9 cellular contexts compared by ENCODE assay signal in genomic region chr14:68088463-68088862, GRCh38.
A peak's percentile ranks its signal among the peaks of the same experiment; 100 is the strongest.
DNase-seq lines count a peak whose midpoint lies in the region; FAIRE-seq and TF ChIP-seq lines count a peak whose summit lies in the region.
"Had no signal": no experiment of that assay in that cellular context is flagged by ENCODE, and none has a peak within 500 bp of the region (broad histone marks: within the 10 kb centered on the region; RNA-seq: fewer than 3 reads in every experiment).

No MANE protein-coding gene starts in this region.

- intact Hi-C loops in ascending aorta (cut with DNase I), result no loop called here
- intact Hi-C loops in left ventricle myocardium inferior (cut with micrococcal nuclease), result no loop called here

- peak; percentile 41 for FAIRE-seq in H54 (lab: Jason Lieb, UNC)

- H3K4me1 ChIP-seq in ascending aorta (peaks cover 0 to 3% of the 10 kb centered on the region in 2 donors), left ventricle myocardium inferior (peaks cover 9% of the 10 kb centered on the region)

- TF ChIP-seq CTCF in ascending aorta (IDR thresholded peaks at IDR 0.05), result no peak
- no peak for TF ChIP-seq CTCF in left ventricle myocardium inferior (IDR thresholded peaks at IDR 0.05; ENCODE audit: borderline replicate concordance)

- no peak for TF ChIP-seq POLR2A in H54 (IDR thresholded peaks at IDR 0.05; ENCODE audit: low read depth, low read length)

- H3K27ac ChIP-seq in epithelial cell of prostate, result peak overlapping the region; percentile 36
- no peak overlapping the region for H3K27ac ChIP-seq in ascending aorta
- H3K27ac ChIP-seq in left ventricle myocardium inferior (replicated peaks), result no peak overlapping the region

- H3K4me3 ChIP-seq in ascending aorta (no peak overlapping the region), left ventricle myocardium inferior (no peak overlapping the region)

- H3K36me3 ChIP-seq in ascending aorta (no peaks in the 10 kb centered on the region), left ventricle myocardium inferior (no peaks in the 10 kb centered on the region)

- no peaks in the 10 kb centered on the region for H3K27me3 ChIP-seq in ascending aorta
- H3K27me3 ChIP-seq in left ventricle myocardium inferior (ENCODE audit: low read depth), result peaks cover 4% of the 10 kb centered on the region

- H3K9me3 ChIP-seq in ascending aorta, result no peaks in the 10 kb centered on the region
- peaks cover 11% of the 10 kb centered on the region for H3K9me3 ChIP-seq in left ventricle myocardium inferior (replicated peaks)

- DNase-seq in H54 (ENCODE audit: insufficient read length, low spot score) (peak; percentile 2), NCI-H2196 treated with DMSO at 0.1 percent for 48 hours (lab: John Stamatoyannopoulos, UW; ENCODE audit: unreplicated experiment) (peak; percentile 36), epithelial cell of prostate (ENCODE audit: low read depth, low spot score) (no peak), renal cortical epithelial cell (ENCODE audit: low read depth) (peak; percentile 45), putamen (ENCODE audit: low spot score) (no peak), ascending aorta (ENCODE audit: low spot score in 2 of 2) (no peak), NOMO-1 treated with dmso at 0.1 percent for 144 hours (lab: John Stamatoyannopoulos, UW; ENCODE audit: unreplicated experiment) (no peak), left ventricle myocardium inferior (no peak)
- DNase-seq: activated CD4-positive, CD25-positive, alpha-beta regulatory T cell treated with anti-CD3 and anti-CD28 coated beads, Interleukin-2, amount 50 U/mL, for 72 hours had no signal

Comparison
In these comparisons a context has a peak if more than half of its experiments do, and no peak if none do; other contexts are left out.
1. DNase-seq: peak in H54 (single experiment), NCI-H2196 treated with DMSO at 0.1 percent for 48 hours (single experiment) and renal cortical epithelial cell (single experiment); none in epithelial cell of prostate (single experiment), putamen (single experiment), ascending aorta (0 of 2), NOMO-1 treated with dmso at 0.1 percent for 144 hours (single experiment) and left ventricle myocardium inferior (single experiment).